ENCODE assay signal across 8 cellular contexts in the genomic region with DNA sequence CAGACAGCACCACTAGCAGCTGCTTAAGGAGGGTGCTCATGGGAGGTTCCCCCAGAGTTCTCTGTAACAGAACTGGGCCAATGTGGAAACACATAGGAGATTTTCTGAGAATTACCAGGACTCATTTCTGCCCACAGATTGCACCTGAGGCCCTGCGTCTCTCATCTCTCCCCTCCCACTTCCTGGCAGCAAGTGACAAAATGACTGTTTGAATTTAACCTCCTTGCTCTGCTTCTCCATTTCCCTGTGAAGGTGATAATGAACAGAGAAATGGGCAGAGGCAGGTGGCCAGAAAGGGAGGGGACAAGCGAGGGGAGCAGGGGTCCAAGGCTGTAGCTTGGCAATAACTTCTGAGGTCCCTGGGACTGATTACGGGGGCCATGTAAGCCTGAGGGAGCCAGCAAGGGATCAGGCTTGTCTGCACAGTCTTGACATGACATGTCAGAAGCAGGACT. TPM values are rescaled to one million over a fixed set of nuclear protein-coding genes. Genes with fewer than 3 reads are reported as not detected.
DNase-seq lines count a peak whose midpoint lies in the region; ATAC-seq, FAIRE-seq and TF ChIP-seq lines count a peak whose summit lies in the region.
"Had no signal": no experiment of that assay in that cellular context is flagged by ENCODE, and none has a peak within 500 bp of the region (broad histone marks: within the 10 kb centered on the region; RNA-seq: fewer than 3 reads in every experiment).

No MANE protein-coding gene starts in this region.

- intact Hi-C loops in GM12878 (cut with micrococcal nuclease; ENCODE audit: unreplicated experiment) (loop anchor here (2.0 kb wide), 1 partner anchor 50 kb away; no protein-coding TSS in a partner anchor), kidney (cut with DNase I) (no loop called here), transverse colon (cut with DNase I; ENCODE audit: low total_unique reads) (no loop called here), ascending aorta (cut with DNase I) (no loop called here)

- TF ChIP-seq CTCF in GM12878 (IDR thresholded peaks at IDR 0.05 in 2 of 3, conservative IDR thresholded peaks at IDR 0.05 in 1 of 3; ENCODE audit: control insufficient read depth in 2 of 3, extremely low read depth in 1 of 3, insufficient read depth in 1 of 3, low read depth in 3 of 3, low read length in 3 of 3) (no peak), kidney (IDR thresholded peaks at IDR 0.05; ENCODE audit: borderline replicate concordance, extremely low read depth, insufficient read depth) (no peak), transverse colon (IDR thresholded peaks at IDR 0.05) (no peak), ascending aorta (IDR thresholded peaks at IDR 0.05) (no peak)

- CTCF ChIA-PET in GM12878 (lab: Yijun Ruan, JAX) = interaction anchor here (0.6 to 4.6 kb wide), 9 partner anchors 8 to 443 kb away, joined by 3 to 39 read pairs (median 4); partner anchors contain the start of gene EPHB1

- TF ChIP-seq RAD21 in GM12878 (IDR thresholded peaks at IDR 0.05; ENCODE audit: insufficient read depth, low read depth, low read length) = no peak

- peaks cover 72% of the 10 kb centered on the region for H3K79me2 ChIP-seq in GM12878 (ENCODE audit: control insufficient read depth, insufficient read depth, low read length)

- BruUV-seq in GM12878 (replicated peaks; lab: Mats Ljungman, UMichigan) = no TSS peak

- no peak overlapping the region for H2AFZ ChIP-seq in GM12878 (ENCODE audit: control insufficient read depth, low read depth, low read length)

- H3K9me3 ChIP-seq in GM12878 (replicated peaks; ENCODE audit: control insufficient read depth, insufficient read depth, low read length) (no peaks in the 10 kb centered on the region), kidney (ENCODE audit: control insufficient read depth in 1 of 2, low read length in 2 of 2) (no peaks in the 10 kb centered on the region), transverse colon (no peaks in the 10 kb centered on the region), ascending aorta (no peaks in the 10 kb centered on the region)

- RAD21 ChIA-PET in GM12878 (lab: Charles Lee; ENCODE audit: unreplicated experiment) = interaction anchor here (1.0 to 10.5 kb wide), 10 partner anchors 9 to 437 kb away, joined by 3 to 146 read pairs (median 6); partner anchors contain the start of gene EPHB1

- FAIRE-seq in GM12878 (lab: Jason Lieb, UNC) (peak; percentile 47), kidney (lab: Jason Lieb, UNC) (no peak)

- ATAC-seq in GM18870 (IDR thresholded peaks at IDR 0.05; ENCODE audit: unreplicated experiment) (peak; percentile 59), GM21381 (IDR thresholded peaks at IDR 0.05; ENCODE audit: unreplicated experiment) (peak; percentile 70), HG03159 (IDR thresholded peaks at IDR 0.05; ENCODE audit: unreplicated experiment) (peak; percentile 70), GM12878 (peak; percentile 68)

- SMC1A ChIA-PET in GM12878 (lab: Charles Lee; ENCODE audit: uncharacterized antibody, unreplicated experiment) = interaction anchor here (1.0 to 14.4 kb wide), 11 partner anchors 10 to 434 kb away, joined by 3 to 110 read pairs (median 9); no protein-coding TSS in a partner anchor

- H3K27ac ChIP-seq in GM12878 (ENCODE audit: control insufficient read depth, insufficient read depth) = peak overlapping the region; percentile 47
- H3K27ac ChIP-seq in kidney (ENCODE audit: low read depth in 2 of 2, low read length in 2 of 2) = no peak overlapping the region
- H3K27ac ChIP-seq in transverse colon = no peak overlapping the region
- H3K27ac ChIP-seq in ascending aorta = no peak overlapping the region

- H3K4me1 ChIP-seq in GM12878 (ENCODE audit: control insufficient read depth, insufficient read depth, low read length) (peaks cover 26% of the 10 kb centered on the region), kidney (ENCODE audit: control insufficient read depth in 1 of 2, insufficient read depth in 1 of 2, low read depth in 1 of 2, low read length in 2 of 2) (no peaks in the 10 kb centered on the region), transverse colon (peaks cover 0 to 4% (median 0%) of the 10 kb centered on the region in 4 donors), ascending aorta (no peaks in the 10 kb centered on the region)

- WGBS in GM12878 (ENCODE audit: insufficient coverage, insufficient replicate concordance, low lambda C conversion rate, missing lambda C conversion rate) = 0% methylated on average over 3 of the region's 3 CpGs
- 49 to 71% methylated on average over 1 to 3 of the region's 3 CpGs for WGBS in transverse colon (ENCODE audit: low coverage in 1 of 2), 2 donors

- H3K27me3 ChIP-seq in GM12878 (replicated peaks in 1 of 2; ENCODE audit: control insufficient read depth in 2 of 2, insufficient read depth in 2 of 2, low read length in 1 of 2) = no peaks in the 10 kb centered on the region
- H3K27me3 ChIP-seq in transverse colon = peaks cover 2% of the 10 kb centered on the region
- no peaks in the 10 kb centered on the region for H3K27me3 ChIP-seq in ascending aorta

- H3K36me3 ChIP-seq in GM12878 (ENCODE audit: control insufficient read depth in 2 of 2, insufficient read depth in 2 of 2, low read length in 1 of 2) = 0 out of 4 replicates have a peak, but pooled peaks cover 0 to 3% of the 10 kb centered on the region in 2 experiments
- no peaks in the 10 kb centered on the region for H3K36me3 ChIP-seq in kidney (ENCODE audit: control insufficient read depth in 1 of 2, insufficient read depth in 2 of 2, low read length in 2 of 2)
- H3K36me3 ChIP-seq in transverse colon = no peaks in the 10 kb centered on the region
- H3K36me3 ChIP-seq in ascending aorta = no peaks in the 10 kb centered on the region

- H3K9ac ChIP-seq in GM12878 (ENCODE audit: control insufficient read depth, insufficient read depth, low read length) = no peak overlapping the region
- H3K9ac ChIP-seq in kidney (ENCODE audit: low read length in 2 of 2) = no peak overlapping the region

- H4K20me1 ChIP-seq in GM12878 (ENCODE audit: control insufficient read depth, insufficient read depth) = no peaks in the 10 kb centered on the region

- TF ChIP-seq EP300 in GM12878 (IDR thresholded peaks at IDR 0.05; ENCODE audit: borderline replicate concordance in 1 of 2, control insufficient read depth in 1 of 2, low read depth in 2 of 2, low read length in 2 of 2) (peak; percentile 60 to 71; a peak in 2 of 4 replicates), transverse colon (IDR thresholded peaks at IDR 0.05; ENCODE audit: low read depth) (no peak)

- DNase-seq in GM12878 (ENCODE audit: low read depth, low spot score) = peak; percentile 64
- no peak for DNase-seq in kidney
- no peak for DNase-seq in transverse colon
- DNase-seq in ascending aorta (ENCODE audit: low spot score in 2 of 2) = no peak
- DNase-seq: NCI-H2029 had no signal

- H3K4me2 ChIP-seq in GM12878 (ENCODE audit: control insufficient read depth, insufficient read depth) = peak overlapping the region; percentile 56

- no peak overlapping the region for H3K4me3 ChIP-seq in GM12878
- no peak overlapping the region for H3K4me3 ChIP-seq in kidney (ENCODE audit: low read length in 2 of 2)
- H3K4me3 ChIP-seq in transverse colon = no peak overlapping the region
- H3K4me3 ChIP-seq in ascending aorta = no peak overlapping the region

- TF ChIP-seq POLR2A in GM12878 (IDR thresholded peaks at IDR 0.05; ENCODE audit: low read depth, low read length) = no peak
- TF ChIP-seq POLR2A in transverse colon (IDR thresholded peaks at IDR 0.05) = no peak

- POLR2A ChIA-PET in GM12878 (lab: Charles Lee) = interaction anchor here (0.9 to 1.8 kb wide), 3 partner anchors 8 to 101 kb away, joined by 3 to 9 read pairs (median 4); partner anchors contain the start of gene EPHB1

- in situ Hi-C loops in GM12878 (cut with MboI) (no loop called here), transverse colon (cut with MboI; ENCODE audit: low pct_ligation_motif_present in 1 of 4, low pct_unique_long_range_greater_than_20kb in 1 of 4, low sequenced_read_pairs in 3 of 4) (no loop called here)

TF ChIP-seq in GM12878, 131 proteins besides CTCF, POLR2A, EP300 and RAD21 (continues in another document):
- TF ChIP-seq ZNF622 (IDR thresholded peaks at IDR 0.05) (no peak), NR2F1 (conservative IDR thresholded peaks at IDR 0.05) (peak; percentile 83), GABPA (IDR thresholded peaks at IDR 0.05; ENCODE audit: low read depth) (no peak), MTA3 (IDR thresholded peaks at IDR 0.05; ENCODE audit: borderline replicate concordance, low read length) (no peak), ZNF274 (IDR thresholded peaks at IDR 0.05; ENCODE audit: insufficient read depth, insufficient read length) (no peak), CBX5 (IDR thresholded peaks at IDR 0.05; ENCODE audit: low read depth) (no peak), NFYA (IDR thresholded peaks at IDR 0.05; ENCODE audit: borderline replicate concordance, low read depth, low read length) (no peak), BCL11A (IDR thresholded peaks at IDR 0.05; ENCODE audit: low read depth, low read length) (peak; percentile 79)

RNA-seq across cellular contexts. Expression of gene EPHB1, which starts 8.0 kb away (rescaled TPM):
- total RNA-seq in GM12878 (2013; cell fraction: nucleolus; rRNA removed) = 62.8 and 71.3 TPM in 2 replicates
- total RNA-seq in GM12878 (2014; rRNA removed) (1.3 and 1.5 TPM in 2 replicates), GM12878 (2014; rRNA removed; fragmentation: Illumina TruSeq; extraction: Trizol) (0.67 and 0.69 TPM in 2 replicates), GM12878 (2021) (1.8 and 2.2 TPM in 2 replicates), kidney (3.2 TPM), transverse colon (1 to 10 TPM in 2 of 4 donors, under 1 TPM in 2; 0.82 to 2.2 (median 1.2) TPM), ascending aorta (0.53 TPM)
- polyA plus RNA-seq in GM12878 (2011; ENCODE audit: low read depth) = 1.4 TPM
- polyA plus RNA-seq in GM12878 (2011; rRNA removed) (11.3 and 23.8 TPM in 2 replicates), GM12878 (2014; fragmentation: Illumina TruSeq; extraction: Trizol) (0.52 and 0.84 TPM in 2 replicates), GM12878 (2014; fragmentation: Nextera tagmentation; extraction: Ambion mirVana) (under 1 TPM; 0.34 to 0.49 TPM), GM12878 (2014; rRNA removed) (0.33 and 0.51 TPM in 2 replicates), GM12878 (2016; fragmentation: Nextera tagmentation; extraction: Ambion mirVana) (1 to 10 TPM; 1.6 TPM), kidney (ENCODE audit: insufficient read depth, low read depth, low replicate concordance) (0.39 TPM)
- polyA plus RNA-seq in GM12878 (2011; cell fraction: cytosol; rRNA removed) = 16.7 and 23.2 TPM in 2 replicates
- 40.2 and 43.2 TPM in 2 replicates for polyA plus RNA-seq in GM12878 (2011; cell fraction: nucleus; rRNA removed)
- 2.4 and 3.9 TPM in 2 replicates for polyA plus RNA-seq in GM12878 (2012)
- 54.3 and 64.7 TPM in 2 replicates for polyA minus RNA-seq in GM12878 (2011; rRNA and poly(A)+ RNA removed)
- polyA minus RNA-seq in GM12878 (2011; cell fraction: cytosol; rRNA and poly(A)+ RNA removed) = 18.7 and 25.7 TPM in 2 replicates
- 161 and 396 TPM in 2 replicates for polyA minus RNA-seq in GM12878 (2011; cell fraction: nucleus; rRNA and poly(A)+ RNA removed)
